24 cellular contexts compared by ENCODE assay signal in the genomic region with DNA sequence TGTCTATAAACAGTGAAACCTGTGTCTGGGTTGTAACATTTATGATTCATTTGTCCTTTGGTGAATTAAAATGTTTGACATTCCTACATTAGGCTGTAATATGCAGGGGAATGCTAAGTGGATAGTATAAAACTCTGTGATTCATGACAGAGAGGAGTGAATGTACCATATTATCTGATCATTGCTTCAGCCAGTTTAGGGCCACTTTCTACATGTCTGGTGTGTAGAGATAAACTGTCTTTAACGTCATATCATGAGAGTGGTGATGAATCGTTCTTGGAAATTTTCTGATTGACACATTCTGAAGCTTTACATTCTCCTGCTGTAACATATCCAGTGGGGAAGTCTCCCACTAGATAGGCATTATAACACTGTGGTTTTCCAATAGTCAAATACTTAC.
DNase-seq lines count a peak whose midpoint lies in the region; FAIRE-seq and TF ChIP-seq lines count a peak whose summit lies in the region.
"Had no signal": no experiment of that assay in that cellular context is flagged by ENCODE, and none has a peak within 500 bp of the region (broad histone marks: within the 10 kb centered on the region; RNA-seq: fewer than 3 reads in every experiment).

No MANE protein-coding gene starts in this region.

- WGBS in mammary epithelial cell (ENCODE audit: low coverage, missing lambda C conversion rate): 4% methylated on average over 2 of the region's 2 CpGs
- 92 to 95% methylated on average over 2 of the region's 2 CpGs for WGBS in endodermal cell (ENCODE audit: insufficient coverage in 1 of 2, insufficient read length in 1 of 2), 2 experiments

- dilution Hi-C loops in mammary epithelial cell (cut with HindIII; ENCODE audit: low sequenced_read_pairs) (no loop called here), keratinocyte (cut with MboI; ENCODE audit: extremely low pct_ligation_motif_present, low sequenced_read_pairs) (no loop called here)

- DNase-seq in mammary epithelial cell: peak; percentile 86
- DNase-seq in breast epithelium (ENCODE audit: low spot score in 2 of 2): no peak
- peak; percentile 15 for DNase-seq in adipocyte (ENCODE audit: low read depth)
- DNase-seq in keratinocyte (ENCODE audit: low read depth, low spot score): peak; percentile 30
- no peak for DNase-seq in COLO829 (ENCODE audit: low spot score)
- DNase-seq in activated CD4-positive, alpha-beta memory T cell treated with anti-CD3 and anti-CD28 coated beads for 36 hours: no peak
- DNase-seq in NCI-H2107 treated with DMSO at 0.1 percent for 48 hours (lab: John Stamatoyannopoulos, UW; ENCODE audit: unreplicated experiment): no peak
- no peak for DNase-seq in endodermal cell
- DNase-seq: activated CD4-positive, CD25-positive, alpha-beta regulatory T cell; activated T-cell treated with anti-CD3 and anti-CD28 coated beads, Interleukin-2, amount 50 U/mL, for 72 hours; BE2C; Calu3; GDM1; glutamatergic neuron; lower lobe of right lung; naive thymus-derived CD4-positive, alpha-beta T cell; NCI-H1436 treated with DMSO at 0.1 percent for 48 hours; NCI-H345; SHP77 had no signal

- H3K79me2 ChIP-seq in mammary epithelial cell (ENCODE audit: insufficient read depth, low read length) (no peaks in the 10 kb centered on the region), keratinocyte (ENCODE audit: control insufficient read depth, insufficient read depth, low read length) (no peaks in the 10 kb centered on the region)

- no peaks in the 10 kb centered on the region for H3K9me3 ChIP-seq in mammary epithelial cell (replicated peaks; ENCODE audit: insufficient read depth, low read length)
- no peaks in the 10 kb centered on the region for H3K9me3 ChIP-seq in breast epithelium
- no peaks in the 10 kb centered on the region for H3K9me3 ChIP-seq in adipocyte (ENCODE audit: control insufficient read depth, low read length)
- H3K9me3 ChIP-seq in keratinocyte (ENCODE audit: control insufficient read depth, low read depth, low read length): no peaks in the 10 kb centered on the region
- H3K9me3 ChIP-seq in endodermal cell (ENCODE audit: control insufficient read depth, low read length): no peaks in the 10 kb centered on the region
- H3K9me3 ChIP-seq: BE2C, lower lobe of right lung, thoracic aorta had no signal

- CTCF ChIA-PET in mammary epithelial cell (lab: Charles Lee; ENCODE audit: low non-redundant PET): no interaction called here
- CTCF ChIA-PET in activated CD4-positive, alpha-beta memory T cell treated with anti-CD3 and anti-CD28 coated beads for 36 hours (lab: Charles Lee): no interaction called here

- TF ChIP-seq CTCF in mammary epithelial cell (conservative IDR thresholded peaks at IDR 0.05 in 1 of 2, IDR thresholded peaks at IDR 0.05 in 1 of 2; ENCODE audit: extremely low read depth in 1 of 2, insufficient read depth in 1 of 2, low read depth in 1 of 2, low read length in 2 of 2) (no peak), breast epithelium (IDR thresholded peaks at IDR 0.05) (no peak), keratinocyte (optimal IDR thresholded peaks at IDR 0.05 in 1 of 3, IDR thresholded peaks at IDR 0.05 in 1 of 3, conservative IDR thresholded peaks at IDR 0.05 in 1 of 3; ENCODE audit: extremely low read depth in 1 of 3, insufficient read depth in 2 of 3, low read length in 3 of 3) (no peak), endodermal cell (conservative IDR thresholded peaks at IDR 0.05) (no peak)

- peaks cover 6% of the 10 kb centered on the region for H3K4me1 ChIP-seq in mammary epithelial cell (ENCODE audit: insufficient read depth, low read length)
- H3K4me1 ChIP-seq in breast epithelium: no peaks in the 10 kb centered on the region
- peaks cover 9% of the 10 kb centered on the region for H3K4me1 ChIP-seq in adipocyte (ENCODE audit: control insufficient read depth, insufficient read depth, low read length)
- H3K4me1 ChIP-seq in keratinocyte (ENCODE audit: control insufficient read depth, extremely low read depth, insufficient read depth, low read length): no peaks in the 10 kb centered on the region
- H3K4me1 ChIP-seq in endodermal cell (ENCODE audit: control insufficient read depth, insufficient read depth, low read length): no peaks in the 10 kb centered on the region
- H3K4me1 ChIP-seq: BE2C, lower lobe of right lung had no signal

- no peaks in the 10 kb centered on the region for H3K9me1 ChIP-seq in keratinocyte (ENCODE audit: control insufficient read depth, extremely low read depth, insufficient read depth, low read length)

- no peaks in the 10 kb centered on the region for H3K27me3 Mint-ChIP-seq in activated CD4-positive, alpha-beta memory T cell treated with anti-CD3 and anti-CD28 coated beads for 36 hours
- no peaks in the 10 kb centered on the region for H3K27me3 Mint-ChIP-seq in endodermal cell (ENCODE audit: insufficient read depth)

- no peak overlapping the region for H2AFZ ChIP-seq in mammary epithelial cell (ENCODE audit: low read depth, low read length)
- no peak overlapping the region for H2AFZ ChIP-seq in keratinocyte (ENCODE audit: control insufficient read depth, low read length)

- H3K27ac Mint-ChIP-seq in activated CD4-positive, alpha-beta memory T cell treated with anti-CD3 and anti-CD28 coated beads for 36 hours: no peak overlapping the region
- no peak overlapping the region for H3K27ac Mint-ChIP-seq in endodermal cell
- H3K27ac Mint-ChIP-seq: activated naive CD4-positive, alpha-beta T cell treated with anti-CD3 and anti-CD28 coated beads, Interleukin-2, amount 50 U/mL, for 72 hours; activated T-cell treated with anti-CD3 and anti-CD28 coated beads, Interleukin-2, amount 50 U/mL, for 72 hours; naive thymus-derived CD4-positive, alpha-beta T cell; T-helper 1 cell treated with Interleukin-12 subunit alpha and Interleukin-12 subunit beta and Interleukin-4 antibody, amounts not matched to agents 30 μg/mL and 1 μg/mL, for 36 hours had no signal

- H3K36me3 Mint-ChIP-seq in activated CD4-positive, alpha-beta memory T cell treated with anti-CD3 and anti-CD28 coated beads for 36 hours: no peaks in the 10 kb centered on the region
- H3K36me3 Mint-ChIP-seq in endodermal cell (ENCODE audit: low read depth): peaks cover 13% of the 10 kb centered on the region
- H3K36me3 Mint-ChIP-seq: activated naive CD4-positive, alpha-beta T cell treated with anti-CD3 and anti-CD28 coated beads, Interleukin-2, amount 50 U/mL, for 72 hours; naive thymus-derived CD4-positive, alpha-beta T cell had no signal

- in situ Hi-C loops in mammary epithelial cell (cut with MboI; ENCODE audit: low sequenced_read_pairs in 2 of 2): no loop called here

- intact Hi-C loops in mammary epithelial cell (cut with micrococcal nuclease): no loop called here
- intact Hi-C loops in breast epithelium (cut with DNase I; ENCODE audit: low total_unique reads): no loop called here
- intact Hi-C loops in activated CD4-positive, alpha-beta memory T cell treated with anti-CD3 and anti-CD28 coated beads for 36 hours (cut with micrococcal nuclease): no loop called here

- H3K9ac ChIP-seq in mammary epithelial cell (ENCODE audit: insufficient read depth, low read length): no peak overlapping the region
- no peak overlapping the region for H3K9ac ChIP-seq in adipocyte (ENCODE audit: low read length)
- no peak overlapping the region for H3K9ac ChIP-seq in keratinocyte (ENCODE audit: control insufficient read depth, extremely low read depth, insufficient read depth, low read length)
- H3K9ac ChIP-seq in endodermal cell (ENCODE audit: extremely low read depth, low read length, poor library complexity, severe bottlenecking): no peak overlapping the region

- H3K36me3 ChIP-seq in mammary epithelial cell (ENCODE audit: insufficient read depth, low read length) (no peaks in the 10 kb centered on the region), breast epithelium (no peaks in the 10 kb centered on the region), adipocyte (ENCODE audit: control insufficient read depth, insufficient read depth, low read length, severe bottlenecking) (no peaks in the 10 kb centered on the region), keratinocyte (ENCODE audit: control insufficient read depth in 2 of 2, extremely low read depth in 1 of 2, insufficient read depth in 2 of 2, low read length in 2 of 2) (no peaks in the 10 kb centered on the region), endodermal cell (ENCODE audit: control insufficient read depth, insufficient read depth, low read length) (no peaks in the 10 kb centered on the region)
- H3K36me3 ChIP-seq: BE2C, lower lobe of right lung, thoracic aorta had no signal

- H3K27me3 ChIP-seq in mammary epithelial cell (ENCODE audit: insufficient read depth, low read length) (no peaks in the 10 kb centered on the region), breast epithelium (no peaks in the 10 kb centered on the region), adipocyte (replicated peaks; ENCODE audit: control insufficient read depth, insufficient read depth, low read length) (no peaks in the 10 kb centered on the region), keratinocyte (ENCODE audit: control insufficient read depth, extremely low read depth, insufficient read depth, low read length) (no peaks in the 10 kb centered on the region), endodermal cell (ENCODE audit: control insufficient read depth, insufficient read depth, low read length, poor library complexity, severe bottlenecking) (no peaks in the 10 kb centered on the region)
- H3K27me3 ChIP-seq: BE2C had no signal

- no peaks in the 10 kb centered on the region for H3K9me3 Mint-ChIP-seq in activated CD4-positive, alpha-beta memory T cell treated with anti-CD3 and anti-CD28 coated beads for 36 hours
- H3K9me3 Mint-ChIP-seq in endodermal cell: peaks cover 14% of the 10 kb centered on the region
- H3K9me3 Mint-ChIP-seq: T-helper 1 cell treated with Interleukin-12 subunit alpha and Interleukin-12 subunit beta and Interleukin-4 antibody, amounts not matched to agents 30 μg/mL and 1 μg/mL, for 36 hours had no signal

- no peak overlapping the region for H3K4me3 Mint-ChIP-seq in activated CD4-positive, alpha-beta memory T cell treated with anti-CD3 and anti-CD28 coated beads for 36 hours
- H3K4me3 Mint-ChIP-seq in endodermal cell: no peak overlapping the region
- H3K4me3 Mint-ChIP-seq: activated T-cell treated with anti-CD3 and anti-CD28 coated beads, Interleukin-2, amount 50 U/mL, for 72 hours; naive thymus-derived CD4-positive, alpha-beta T cell; T-helper 1 cell treated with Interleukin-12 subunit alpha and Interleukin-12 subunit beta and Interleukin-4 antibody, amounts not matched to agents 30 μg/mL and 1 μg/mL, for 36 hours had no signal

- H4K20me1 ChIP-seq in mammary epithelial cell (ENCODE audit: insufficient read depth, low read length): no peaks in the 10 kb centered on the region
- no peaks in the 10 kb centered on the region for H4K20me1 ChIP-seq in keratinocyte (ENCODE audit: control insufficient read depth, extremely low read depth, insufficient read depth, low read length)

- H3K4me3 ChIP-seq in mammary epithelial cell (replicated peaks in 1 of 3; ENCODE audit: insufficient read depth in 1 of 3, low read depth in 2 of 3, low read length in 3 of 3) (no peak overlapping the region), breast epithelium (no peak overlapping the region), adipocyte (ENCODE audit: low read length) (no peak overlapping the region), keratinocyte (ENCODE audit: control insufficient read depth in 2 of 3, extremely low read depth in 1 of 3, insufficient read depth in 2 of 3, low read depth in 1 of 3, low read length in 3 of 3) (no peak overlapping the region), endodermal cell (ENCODE audit: low read length) (no peak overlapping the region)
- H3K4me3 ChIP-seq: GM12878, lower lobe of right lung, thoracic aorta had no signal

- no peak overlapping the region for H3K4me2 ChIP-seq in mammary epithelial cell (ENCODE audit: insufficient read depth, low read depth, low read length)
- no peak overlapping the region for H3K4me2 ChIP-seq in keratinocyte (ENCODE audit: control insufficient read depth, extremely low read depth, insufficient read depth, low read depth, low read length)

- BruUV-seq in mammary epithelial cell (replicated peaks; lab: Mats Ljungman, UMichigan): no TSS peak

- no peak overlapping the region for H3K27ac ChIP-seq in mammary epithelial cell (ENCODE audit: insufficient read depth, low read depth, low read length)
- no peak overlapping the region for H3K27ac ChIP-seq in breast epithelium
- H3K27ac ChIP-seq in keratinocyte (ENCODE audit: control insufficient read depth, insufficient read depth, low read length): no peak overlapping the region
- no peak overlapping the region for H3K27ac ChIP-seq in endodermal cell (ENCODE audit: low read depth, low read length)
- H3K27ac ChIP-seq: 22Rv1, lower lobe of right lung, thoracic aorta had no signal

- FAIRE-seq in keratinocyte (lab: Jason Lieb, UNC): no peak
- FAIRE-seq: GM12878 had no signal

- POLR2A ChIA-PET in activated CD4-positive, alpha-beta memory T cell treated with anti-CD3 and anti-CD28 coated beads for 36 hours (lab: Charles Lee): no interaction called here

- H3K4me1 Mint-ChIP-seq in activated CD4-positive, alpha-beta memory T cell treated with anti-CD3 and anti-CD28 coated beads for 36 hours (ENCODE audit: low read depth): no peaks in the 10 kb centered on the region
- H3K4me1 Mint-ChIP-seq in endodermal cell: no peaks in the 10 kb centered on the region
- H3K4me1 Mint-ChIP-seq: naive thymus-derived CD4-positive, alpha-beta T cell had no signal

- TF ChIP-seq POLR2A in breast epithelium (IDR thresholded peaks at IDR 0.05): no peak

Comparison
In these comparisons a context has a peak if more than half of its experiments do, and no peak if none do; other contexts are left out.
1. DNase-seq: peak in mammary epithelial cell (single experiment), adipocyte (single experiment) and keratinocyte (single experiment); none in breast epithelium (0 of 2), COLO829 (single experiment), activated CD4-positive, alpha-beta memory T cell treated with anti-CD3 and anti-CD28 coated beads for 36 hours (single experiment), NCI-H2107 treated with DMSO at 0.1 percent for 48 hours (single experiment) and endodermal cell (single experiment).